In the genomic region with DNA sequence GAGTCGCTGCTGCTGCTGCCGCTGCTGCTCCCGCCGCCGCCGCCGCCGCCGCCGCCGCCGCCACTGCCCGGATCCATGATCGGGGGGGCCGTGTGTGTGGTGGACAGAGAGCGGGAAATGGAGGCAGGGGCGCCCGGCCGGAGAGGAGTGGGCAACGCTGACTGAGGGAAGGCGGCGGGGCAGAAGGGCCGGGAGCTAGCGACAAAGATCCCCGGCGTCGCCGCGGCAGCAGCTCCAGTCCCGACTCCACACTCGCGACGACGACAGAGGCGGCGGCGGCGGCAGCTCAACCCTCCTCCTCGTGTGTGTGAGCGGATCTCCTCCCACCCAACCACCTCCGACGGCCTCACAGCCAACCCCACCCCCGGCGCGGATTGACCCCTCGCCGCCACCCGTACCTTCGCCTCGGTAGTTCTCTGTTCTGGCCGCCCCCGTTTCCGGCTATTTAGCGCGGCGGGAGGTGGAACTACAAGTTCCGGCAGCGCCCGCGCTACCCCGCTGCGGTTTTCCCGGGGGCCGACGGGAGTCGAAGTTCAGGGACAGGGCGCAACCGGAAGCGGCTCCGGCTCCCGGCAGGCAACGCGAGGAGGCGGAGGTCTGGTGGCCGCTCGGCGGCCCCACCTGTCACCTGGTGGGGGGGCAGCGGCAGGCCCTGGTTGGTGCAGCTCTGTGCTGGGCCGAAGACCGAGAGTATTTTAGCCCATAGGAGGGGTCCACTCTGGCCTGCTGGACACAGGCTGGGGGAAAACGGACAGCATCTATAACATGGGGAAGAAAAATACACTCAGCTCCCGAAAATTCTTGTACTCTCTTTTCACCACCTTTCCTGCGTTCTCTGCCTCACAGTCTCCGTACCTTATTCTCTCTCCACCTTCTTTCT, we compare ENCODE assay signal across 1 cellular context.
A peak's percentile ranks its signal among the peaks of the same experiment; 100 is the strongest.
TF ChIP-seq lines count a peak whose summit lies in the region.

A gene (minus strand): TSS at position 313 of the 880 bp plus-strand sequence. CDS start 236 bp downstream, at position 77.

TF ChIP-seq in GM23338, 12 proteins besides CTCF, POLR2A, EP300 and RAD21 (continued from another document):
- TF ChIP-seq, protein P1, sequence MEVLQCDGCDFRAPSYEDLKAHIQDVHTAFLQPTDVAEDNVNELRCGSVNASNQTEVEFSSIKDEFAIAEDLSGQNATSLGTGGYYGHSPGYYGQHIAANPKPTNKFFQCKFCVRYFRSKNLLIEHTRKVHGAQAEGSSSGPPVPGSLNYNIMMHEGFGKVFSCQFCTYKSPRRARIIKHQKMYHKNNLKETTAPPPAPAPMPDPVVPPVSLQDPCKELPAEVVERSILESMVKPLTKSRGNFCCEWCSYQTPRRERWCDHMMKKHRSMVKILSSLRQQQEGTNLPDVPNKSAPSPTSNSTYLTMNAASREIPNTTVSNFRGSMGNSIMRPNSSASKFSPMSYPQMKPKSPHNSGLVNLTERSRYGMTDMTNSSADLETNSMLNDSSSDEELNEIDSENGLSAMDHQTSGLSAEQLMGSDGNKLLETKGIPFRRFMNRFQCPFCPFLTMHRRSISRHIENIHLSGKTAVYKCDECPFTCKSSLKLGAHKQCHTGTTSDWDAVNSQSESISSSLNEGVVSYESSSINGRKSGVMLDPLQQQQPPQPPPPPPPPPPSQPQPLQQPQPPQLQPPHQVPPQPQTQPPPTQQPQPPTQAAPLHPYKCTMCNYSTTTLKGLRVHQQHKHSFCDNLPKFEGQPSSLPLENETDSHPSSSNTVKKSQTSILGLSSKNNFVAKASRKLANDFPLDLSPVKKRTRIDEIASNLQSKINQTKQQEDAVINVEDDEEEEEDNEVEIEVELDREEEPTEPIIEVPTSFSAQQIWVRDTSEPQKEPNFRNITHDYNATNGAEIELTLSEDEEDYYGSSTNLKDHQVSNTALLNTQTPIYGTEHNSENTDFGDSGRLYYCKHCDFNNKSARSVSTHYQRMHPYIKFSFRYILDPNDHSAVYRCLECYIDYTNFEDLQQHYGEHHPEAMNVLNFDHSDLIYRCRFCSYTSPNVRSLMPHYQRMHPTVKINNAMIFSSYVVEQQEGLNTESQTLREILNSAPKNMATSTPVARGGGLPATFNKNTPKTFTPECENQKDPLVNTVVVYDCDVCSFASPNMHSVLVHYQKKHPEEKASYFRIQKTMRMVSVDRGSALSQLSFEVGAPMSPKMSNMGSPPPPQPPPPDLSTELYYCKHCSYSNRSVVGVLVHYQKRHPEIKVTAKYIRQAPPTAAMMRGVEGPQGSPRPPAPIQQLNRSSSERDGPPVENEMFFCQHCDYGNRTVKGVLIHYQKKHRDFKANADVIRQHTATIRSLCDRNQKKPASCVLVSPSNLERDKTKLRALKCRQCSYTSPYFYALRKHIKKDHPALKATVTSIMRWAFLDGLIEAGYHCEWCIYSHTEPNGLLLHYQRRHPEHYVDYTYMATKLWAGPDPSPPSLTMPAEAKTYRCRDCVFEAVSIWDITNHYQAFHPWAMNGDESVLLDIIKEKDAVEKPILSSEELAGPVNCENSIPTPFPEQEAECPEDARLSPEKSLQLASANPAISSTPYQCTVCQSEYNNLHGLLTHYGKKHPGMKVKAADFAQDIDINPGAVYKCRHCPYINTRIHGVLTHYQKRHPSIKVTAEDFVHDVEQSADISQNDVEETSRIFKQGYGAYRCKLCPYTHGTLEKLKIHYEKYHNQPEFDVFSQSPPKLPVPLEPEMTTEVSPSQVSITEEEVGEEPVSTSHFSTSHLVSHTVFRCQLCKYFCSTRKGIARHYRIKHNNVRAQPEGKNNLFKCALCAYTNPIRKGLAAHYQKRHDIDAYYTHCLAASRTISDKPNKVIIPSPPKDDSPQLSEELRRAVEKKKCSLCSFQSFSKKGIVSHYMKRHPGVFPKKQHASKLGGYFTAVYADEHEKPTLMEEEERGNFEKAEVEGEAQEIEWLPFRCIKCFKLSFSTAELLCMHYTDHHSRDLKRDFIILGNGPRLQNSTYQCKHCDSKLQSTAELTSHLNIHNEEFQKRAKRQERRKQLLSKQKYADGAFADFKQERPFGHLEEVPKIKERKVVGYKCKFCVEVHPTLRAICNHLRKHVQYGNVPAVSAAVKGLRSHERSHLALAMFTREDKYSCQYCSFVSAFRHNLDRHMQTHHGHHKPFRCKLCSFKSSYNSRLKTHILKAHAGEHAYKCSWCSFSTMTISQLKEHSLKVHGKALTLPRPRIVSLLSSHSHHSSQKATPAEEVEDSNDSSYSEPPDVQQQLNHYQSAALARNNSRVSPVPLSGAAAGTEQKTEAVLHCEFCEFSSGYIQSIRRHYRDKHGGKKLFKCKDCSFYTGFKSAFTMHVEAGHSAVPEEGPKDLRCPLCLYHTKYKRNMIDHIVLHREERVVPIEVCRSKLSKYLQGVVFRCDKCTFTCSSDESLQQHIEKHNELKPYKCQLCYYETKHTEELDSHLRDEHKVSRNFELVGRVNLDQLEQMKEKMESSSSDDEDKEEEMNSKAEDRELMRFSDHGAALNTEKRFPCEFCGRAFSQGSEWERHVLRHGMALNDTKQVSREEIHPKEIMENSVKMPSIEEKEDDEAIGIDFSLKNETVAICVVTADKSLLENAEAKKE (CRISPR knock-in tag; IDR thresholded peaks at IDR 0.05): no peak
- TF ChIP-seq, protein P2, sequence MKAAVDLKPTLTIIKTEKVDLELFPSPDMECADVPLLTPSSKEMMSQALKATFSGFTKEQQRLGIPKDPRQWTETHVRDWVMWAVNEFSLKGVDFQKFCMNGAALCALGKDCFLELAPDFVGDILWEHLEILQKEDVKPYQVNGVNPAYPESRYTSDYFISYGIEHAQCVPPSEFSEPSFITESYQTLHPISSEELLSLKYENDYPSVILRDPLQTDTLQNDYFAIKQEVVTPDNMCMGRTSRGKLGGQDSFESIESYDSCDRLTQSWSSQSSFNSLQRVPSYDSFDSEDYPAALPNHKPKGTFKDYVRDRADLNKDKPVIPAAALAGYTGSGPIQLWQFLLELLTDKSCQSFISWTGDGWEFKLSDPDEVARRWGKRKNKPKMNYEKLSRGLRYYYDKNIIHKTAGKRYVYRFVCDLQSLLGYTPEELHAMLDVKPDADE (IDR thresholded peaks at IDR 0.05): peak; percentile 99
- TF ChIP-seq CREB1 (CRISPR knock-in tag; IDR thresholded peaks at IDR 0.05; ENCODE audit: low read depth): peak; percentile 79
